In the genomic region with DNA sequence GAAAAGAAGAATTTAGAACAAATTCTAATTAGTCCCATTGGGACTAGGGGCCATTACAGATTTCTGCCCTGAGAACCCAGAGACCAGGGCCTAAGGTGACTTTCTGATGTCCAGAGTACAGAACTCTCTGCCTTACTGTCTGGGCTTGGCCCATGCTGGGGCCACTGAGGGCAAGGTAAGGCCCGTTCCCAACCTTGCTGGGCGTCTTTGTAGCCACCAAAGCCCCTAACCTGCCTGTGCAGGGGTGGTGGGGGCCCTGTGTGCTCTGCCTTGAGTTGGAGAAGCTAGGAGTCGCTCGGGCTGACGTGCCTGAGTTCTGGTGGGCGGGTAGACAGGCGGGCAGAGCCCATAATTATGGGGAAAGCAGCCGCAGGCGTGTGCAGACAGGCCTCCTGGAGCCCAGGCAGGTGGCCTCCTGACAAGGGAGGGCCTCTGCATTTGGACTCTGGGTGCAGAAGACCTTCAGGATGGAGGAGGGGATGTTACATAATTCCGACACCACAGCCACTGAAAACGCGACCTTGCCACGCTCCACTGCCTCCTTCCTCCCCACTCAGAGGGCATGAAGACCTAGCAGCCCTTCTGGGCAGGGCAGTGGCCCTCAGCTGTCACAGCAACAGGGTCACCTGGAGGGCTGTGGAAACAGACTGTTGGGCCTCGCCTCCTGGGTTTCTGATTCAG, we compare ENCODE assay signal across 12 cellular contexts.
DNase-seq lines count a peak whose midpoint lies in the region; ATAC-seq, FAIRE-seq and TF ChIP-seq lines count a peak whose summit lies in the region.
"Had no signal": no experiment of that assay in that cellular context is flagged by ENCODE, and none has a peak within 500 bp of the region (broad histone marks: within the 10 kb centered on the region; RNA-seq: fewer than 3 reads in every experiment).

No MANE protein-coding gene starts in this region.

- intact Hi-C loops in GM12878 (cut with micrococcal nuclease; ENCODE audit: unreplicated experiment): loop anchor here (10.0 kb wide), 1 partner anchor 131 kb away; no protein-coding TSS in a partner anchor

- SMC1A ChIA-PET in GM12878 (lab: Charles Lee; ENCODE audit: uncharacterized antibody, unreplicated experiment): no interaction called here

- BruUV-seq in GM12878 (replicated peaks; lab: Mats Ljungman, UMichigan): no TSS peak

- H3K79me2 ChIP-seq in GM12878 (ENCODE audit: control insufficient read depth, insufficient read depth, low read length): no peaks in the 10 kb centered on the region
- H3K79me2 ChIP-seq in Karpas-422 (ENCODE audit: low read length): no peaks in the 10 kb centered on the region

- in situ Hi-C loops in GM13976 (cut with MboI; ENCODE audit: low sequenced_read_pairs, unreplicated experiment): no loop called here
- in situ Hi-C loops in GM12878 (cut with MboI): no loop called here

- RAD21 ChIA-PET in GM12878 (lab: Charles Lee; ENCODE audit: unreplicated experiment): interaction anchor here (1.8 kb wide), 1 partner anchor 304 kb away, joined by 4 read pairs; no protein-coding TSS in a partner anchor

- no peak for TF ChIP-seq RAD21 in GM12878 (IDR thresholded peaks at IDR 0.05; ENCODE audit: insufficient read depth, low read depth, low read length)

- CTCF ChIA-PET in GM12878 (lab: Yijun Ruan, JAX): interaction anchor here (0.9 to 1.6 kb wide), 3 partner anchors 76 to 134 kb away, joined by 3 to 6 read pairs (median 3); no protein-coding TSS in a partner anchor

- H3K36me3 ChIP-seq in GM12878 (ENCODE audit: control insufficient read depth in 2 of 2, insufficient read depth in 2 of 2, low read length in 1 of 2) (no peaks in the 10 kb centered on the region), suprapubic skin (no peaks in the 10 kb centered on the region), Karpas-422 (ENCODE audit: insufficient read depth, low read length) (no peaks in the 10 kb centered on the region)
- H3K36me3 ChIP-seq: MG63 had no signal

- H3K9me2 ChIP-seq in Karpas-422 (replicated peaks; ENCODE audit: insufficient read depth, low read length): no peaks in the 10 kb centered on the region

- DNase-seq in GM13976 (ENCODE audit: low spot score) (peak; percentile 38), NCI-H2107 (lab: John Stamatoyannopoulos, UW) (peak; percentile 62), GM12878 (ENCODE audit: low read depth, low spot score) (peak; percentile 65), suprapubic skin (ENCODE audit: low spot score in 2 of 2) (no peak), Karpas-422 (no peak), pons (ENCODE audit: low spot score) (no peak)
- no peak for DNase-seq in activated T-cell treated with anti-CD3 and anti-CD28 coated beads, Interleukin-2, amount 50 U/mL, for 1 hour
- DNase-seq: activated T-cell treated with anti-CD3 and anti-CD28 coated beads, Interleukin-2, amount 50 U/mL, for 72 hours; MG63; RPMI8226 had no signal

- TF ChIP-seq POLR2A in GM12878 (IDR thresholded peaks at IDR 0.05; ENCODE audit: low read depth, low read length) (no peak), suprapubic skin (IDR thresholded peaks at IDR 0.05) (no peak)

- no peak for FAIRE-seq in GM12878 (lab: Jason Lieb, UNC)

- peak; percentile 92 for ATAC-seq in GM12878
- ATAC-seq in HG03095 (IDR thresholded peaks at IDR 0.05; ENCODE audit: unreplicated experiment): no peak
- ATAC-seq: activated T-cell treated with anti-CD3 and anti-CD28 coated beads, Interleukin-2, amount 50 U/mL, for 72 hours had no signal

- H4K20me1 ChIP-seq in GM12878 (ENCODE audit: control insufficient read depth, insufficient read depth): no peaks in the 10 kb centered on the region
- no peaks in the 10 kb centered on the region for H4K20me1 ChIP-seq in Karpas-422 (ENCODE audit: insufficient read depth, low read depth, low read length)

- H3K9me3 ChIP-seq in GM12878 (replicated peaks; ENCODE audit: control insufficient read depth, insufficient read depth, low read length) (no peaks in the 10 kb centered on the region), suprapubic skin (no peaks in the 10 kb centered on the region), Karpas-422 (ENCODE audit: low read length) (no peaks in the 10 kb centered on the region)
- H3K9me3 ChIP-seq: MG63 had no signal

- H3K4me3 ChIP-seq in GM12878: no peak overlapping the region
- no peak overlapping the region for H3K4me3 ChIP-seq in suprapubic skin
- H3K4me3 ChIP-seq in Karpas-422 (ENCODE audit: low read length): no peak overlapping the region
- H3K4me3 ChIP-seq: MG63 had no signal

- no peak overlapping the region for H3K27ac ChIP-seq in GM12878 (ENCODE audit: control insufficient read depth, insufficient read depth)
- H3K27ac ChIP-seq in suprapubic skin: peak overlapping the region; percentile 78
- no peak overlapping the region for H3K27ac ChIP-seq in Karpas-422 (ENCODE audit: low read length)
- H3K27ac ChIP-seq: VCaP had no signal

- H3K4me2 ChIP-seq in GM12878 (ENCODE audit: control insufficient read depth, insufficient read depth) (peak overlapping the region; percentile 25; the same call in 1 of the 2 replicates), Karpas-422 (ENCODE audit: low read depth, low read length, poor library complexity, severe bottlenecking) (no peak overlapping the region)

- H3K4me1 ChIP-seq in GM12878 (ENCODE audit: control insufficient read depth, insufficient read depth, low read length) (peaks cover 9% of the 10 kb centered on the region), suprapubic skin (peaks cover 42% of the 10 kb centered on the region), Karpas-422 (ENCODE audit: low read length) (peaks cover 4% of the 10 kb centered on the region; the same call in 1 of the 2 replicates)

- 6% methylated on average over 14 of the region's 14 CpGs for WGBS in GM12878 (ENCODE audit: insufficient coverage, insufficient replicate concordance, low lambda C conversion rate, missing lambda C conversion rate)
- WGBS in suprapubic skin: 45% methylated on average over 14 of the region's 14 CpGs

- TF ChIP-seq EP300 in GM12878 (IDR thresholded peaks at IDR 0.05; ENCODE audit: borderline replicate concordance in 1 of 2, control insufficient read depth in 1 of 2, low read depth in 2 of 2, low read length in 2 of 2): no peak; a peak in 1 of 4 replicates
- no peak for TF ChIP-seq EP300 in suprapubic skin (IDR thresholded peaks at IDR 0.05)

- POLR2A ChIA-PET in GM12878 (lab: Charles Lee): interaction anchor here (0.6 kb wide), 1 partner anchor 1686 kb away, joined by 3 read pairs; no protein-coding TSS in a partner anchor

- TF ChIP-seq CTCF in GM13976 (IDR thresholded peaks at IDR 0.05; ENCODE audit: borderline replicate concordance, control extremely low read depth, extremely low read depth, insufficient read depth, missing control alignments) (no peak), GM12878 (IDR thresholded peaks at IDR 0.05 in 2 of 3, conservative IDR thresholded peaks at IDR 0.05 in 1 of 3; ENCODE audit: control insufficient read depth in 2 of 3, extremely low read depth in 1 of 3, insufficient read depth in 1 of 3, low read depth in 3 of 3, low read length in 3 of 3) (no peak), suprapubic skin (IDR thresholded peaks at IDR 0.05) (no peak)

- no peak overlapping the region for H2AFZ ChIP-seq in GM12878 (ENCODE audit: control insufficient read depth, low read depth, low read length)
- H2AFZ ChIP-seq in Karpas-422 (ENCODE audit: low read length): no peak overlapping the region

- H3K27me3 ChIP-seq in GM12878 (replicated peaks in 1 of 2; ENCODE audit: control insufficient read depth in 2 of 2, insufficient read depth in 2 of 2, low read length in 1 of 2) (no peaks in the 10 kb centered on the region), suprapubic skin (no peaks in the 10 kb centered on the region), Karpas-422 (ENCODE audit: low read length) (no peaks in the 10 kb centered on the region)
- H3K27me3 ChIP-seq: MG63 had no signal

- no peak overlapping the region for H3K9ac ChIP-seq in GM12878 (ENCODE audit: control insufficient read depth, insufficient read depth, low read length)
- no peak overlapping the region for H3K9ac ChIP-seq in Karpas-422 (ENCODE audit: low read length)

TF ChIP-seq in GM12878, 131 proteins besides CTCF, POLR2A, EP300 and RAD21 (continues in another document):
- TF ChIP-seq, protein P1, sequence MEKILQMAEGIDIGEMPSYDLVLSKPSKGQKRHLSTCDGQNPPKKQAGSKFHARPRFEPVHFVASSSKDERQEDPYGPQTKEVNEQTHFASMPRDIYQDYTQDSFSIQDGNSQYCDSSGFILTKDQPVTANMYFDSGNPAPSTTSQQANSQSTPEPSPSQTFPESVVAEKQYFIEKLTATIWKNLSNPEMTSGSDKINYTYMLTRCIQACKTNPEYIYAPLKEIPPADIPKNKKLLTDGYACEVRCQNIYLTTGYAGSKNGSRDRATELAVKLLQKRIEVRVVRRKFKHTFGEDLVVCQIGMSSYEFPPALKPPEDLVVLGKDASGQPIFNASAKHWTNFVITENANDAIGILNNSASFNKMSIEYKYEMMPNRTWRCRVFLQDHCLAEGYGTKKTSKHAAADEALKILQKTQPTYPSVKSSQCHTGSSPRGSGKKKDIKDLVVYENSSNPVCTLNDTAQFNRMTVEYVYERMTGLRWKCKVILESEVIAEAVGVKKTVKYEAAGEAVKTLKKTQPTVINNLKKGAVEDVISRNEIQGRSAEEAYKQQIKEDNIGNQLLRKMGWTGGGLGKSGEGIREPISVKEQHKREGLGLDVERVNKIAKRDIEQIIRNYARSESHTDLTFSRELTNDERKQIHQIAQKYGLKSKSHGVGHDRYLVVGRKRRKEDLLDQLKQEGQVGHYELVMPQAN (conservative IDR thresholded peaks at IDR 0.05): no peak
- TF ChIP-seq NR2F1 (conservative IDR thresholded peaks at IDR 0.05): 0 out of 2 replicates have a peak, but pooled peaks have one; percentile 66
- TF ChIP-seq IKZF2 (IDR thresholded peaks at IDR 0.05): peak in 1 of 2 experiments; percentile 50; a peak in 1 of 4 replicates
- TF ChIP-seq ZNF217 (IDR thresholded peaks at IDR 0.05): no peak
- TF ChIP-seq JUND (IDR thresholded peaks at IDR 0.05; ENCODE audit: low read depth, low read length): no peak
- TF ChIP-seq ATF2 (IDR thresholded peaks at IDR 0.05; ENCODE audit: low read length): no peak
- TF ChIP-seq DPF2 (IDR thresholded peaks at IDR 0.05): peak; percentile 53; the same call in 1 of the 2 replicates
- TF ChIP-seq CREM (IDR thresholded peaks at IDR 0.05; ENCODE audit: low read depth): peak; percentile 68
- no peak for TF ChIP-seq BACH1 (IDR thresholded peaks at IDR 0.05; ENCODE audit: borderline replicate concordance)
- TF ChIP-seq POLR2AphosphoS5 (IDR thresholded peaks at IDR 0.05; ENCODE audit: low read length): no peak

Comparison
In these comparisons a context has a peak if more than half of its experiments do, and no peak if none do; other contexts are left out.
1. DNase-seq: peak in GM13976 (single experiment), NCI-H2107 (single experiment) and GM12878 (single experiment); none in suprapubic skin (0 of 2), activated T-cell treated with anti-CD3 and anti-CD28 coated beads, Interleukin-2, amount 50 U/mL, for 1 hour (single experiment), Karpas-422 (single experiment) and pons (single experiment).